ENCODE assay signal across 1 cellular context in genomic region chr5:172531704-172532026, GRCh38.
TF ChIP-seq lines count a peak whose summit lies in the region.

No MANE protein-coding gene starts in this region.

TF ChIP-seq in GM12878, 131 proteins besides CTCF, POLR2A, EP300 and RAD21 (continued from another document):
- no peak for TF ChIP-seq PBX3 (IDR thresholded peaks at IDR 0.05; ENCODE audit: insufficient replicate concordance, low read depth, low read length)
- TF ChIP-seq CUX1 (IDR thresholded peaks at IDR 0.05; ENCODE audit: insufficient replicate concordance, low read depth, low read length) = no peak
